In the genomic region with DNA sequence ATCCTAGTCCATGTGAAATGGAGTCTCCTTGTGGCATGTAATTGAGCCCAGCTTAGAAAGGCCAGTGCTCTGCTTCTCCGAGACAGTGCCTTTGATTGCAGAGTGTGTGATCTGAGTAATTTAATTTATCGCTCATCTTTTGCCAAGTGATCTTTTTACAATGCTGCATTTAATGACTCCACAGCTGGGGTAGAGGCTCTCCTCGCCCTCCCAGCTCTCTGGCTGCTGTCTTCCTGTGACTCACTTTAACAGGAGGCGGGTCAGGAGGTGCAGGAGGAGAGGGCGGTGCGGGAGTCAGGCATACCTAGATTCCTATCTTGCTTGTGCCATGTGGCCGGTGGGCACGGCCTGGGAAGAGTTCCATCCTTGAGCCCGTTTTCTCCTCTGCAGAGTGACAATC, we compare ENCODE assay signal across 12 cellular contexts.
DNase-seq lines count a peak whose midpoint lies in the region; ATAC-seq lines count a peak whose summit lies in the region.
"Had no signal": no experiment of that assay in that cellular context is flagged by ENCODE, and none has a peak within 500 bp of the region (broad histone marks: within the 10 kb centered on the region; RNA-seq: fewer than 3 reads in every experiment).

No MANE protein-coding gene starts in this region.

- H3K4me1 ChIP-seq in GM23248 (ENCODE audit: insufficient read depth): peaks cover 45% of the 10 kb centered on the region
- H3K4me1 ChIP-seq in skeletal muscle tissue (ENCODE audit: control insufficient read depth in 3 of 3, insufficient read depth in 3 of 3, low read length in 3 of 3): no peaks in the 10 kb centered on the region
- H3K4me1 ChIP-seq: tibial artery had no signal

- H3K9me3 ChIP-seq in GM23248 (ENCODE audit: low read depth) (no peaks in the 10 kb centered on the region), skeletal muscle tissue (ENCODE audit: control insufficient read depth in 3 of 3, low read length in 3 of 3) (no peaks in the 10 kb centered on the region)
- H3K9me3 ChIP-seq: tibial artery had no signal

- no peaks in the 10 kb centered on the region for H4K20me1 ChIP-seq in GM23248 (ENCODE audit: insufficient read depth)

- 1% methylated on average over 9 of the region's 9 CpGs for WGBS in GM23248 (ENCODE audit: low coverage in 1 of 2, low lambda C conversion rate in 2 of 2, missing lambda C conversion rate in 2 of 2), 2 experiments

- no peak for ATAC-seq in HG03039 (IDR thresholded peaks at IDR 0.05; ENCODE audit: unreplicated experiment)

- H3F3A ChIP-seq in GM23248 (ENCODE audit: insufficient read depth): peaks cover 48% of the 10 kb centered on the region

- no peaks in the 10 kb centered on the region for H3K79me2 ChIP-seq in GM23248 (ENCODE audit: insufficient read depth)

- no peaks in the 10 kb centered on the region for H3K27me3 ChIP-seq in GM23248 (replicated peaks; ENCODE audit: insufficient read depth)
- H3K27me3 ChIP-seq in skeletal muscle tissue (ENCODE audit: control insufficient read depth in 3 of 3, insufficient read depth in 3 of 3, low read length in 3 of 3): peaks cover 2 to 15% (median 13%) of the 10 kb centered on the region in 3 donors

- H2AFZ ChIP-seq in GM23248: peak overlapping the region; percentile 87

- H3K27ac ChIP-seq in GM23248 (peak overlapping the region; percentile 88), skeletal muscle tissue (ENCODE audit: low read depth, low read length) (peak overlapping the region; percentile 40)
- H3K27ac ChIP-seq: tibial artery had no signal

- no peaks in the 10 kb centered on the region for H3K9me2 ChIP-seq in GM23248 (ENCODE audit: insufficient read depth)

- DNase-seq in GM23248 (peak; percentile 94), T1000 (lab: John Stamatoyannopoulos, UW) (peak; percentile 39), hepatic stellate cell (ENCODE audit: low spot score) (peak; percentile 47), NCI-H446 (lab: John Stamatoyannopoulos, UW) (no peak), NCI-H1105 (lab: John Stamatoyannopoulos, UW) (no peak), GF-D8 (lab: John Stamatoyannopoulos, UW) (no peak)
- DNase-seq: activated B cell treated with CpG ODN at 0.5 μM for 24 hours, DND-41, Karpas-422, tibial artery had no signal

- no peaks in the 10 kb centered on the region for H3K36me3 ChIP-seq in GM23248 (ENCODE audit: low read depth)
- no peaks in the 10 kb centered on the region for H3K36me3 ChIP-seq in skeletal muscle tissue (ENCODE audit: control insufficient read depth in 3 of 3, insufficient read depth in 3 of 3, low read length in 3 of 3)
- H3K36me3 ChIP-seq: tibial artery had no signal

- H3K9ac ChIP-seq in GM23248 (peak overlapping the region; percentile 70), skeletal muscle tissue (ENCODE audit: low read depth in 1 of 3, low read length in 3 of 3) (no peak overlapping the region)

- in situ Hi-C loops in GM23248 (cut with MboI): no loop called here

- H3K4me3 ChIP-seq in GM23248 (peak overlapping the region; percentile 50), skeletal muscle tissue (ENCODE audit: low read length in 3 of 3) (no peak overlapping the region)
- H3K4me3 ChIP-seq: tibial artery had no signal

- peak overlapping the region; percentile 79 for H3K4me2 ChIP-seq in GM23248 (ENCODE audit: unreplicated experiment)

Comparison
In these comparisons a context has a peak if more than half of its experiments do, and no peak if none do; other contexts are left out.
1. DNase-seq: peak in GM23248 (single experiment), T1000 (single experiment) and hepatic stellate cell (single experiment); none in NCI-H446 (0 of 2), NCI-H1105 (single experiment) and GF-D8 (single experiment).